8 cellular contexts compared by ENCODE assay signal in genomic region chr13:57629821-57630235, GRCh38. TPM values are rescaled to one million over a fixed set of nuclear protein-coding genes. Genes with fewer than 3 reads are reported as not detected.
DNase-seq lines count a peak whose midpoint lies in the region; ATAC-seq and TF ChIP-seq lines count a peak whose summit lies in the region.

No MANE protein-coding gene starts in this region.

- no peak overlapping the region for H3K27ac Mint-ChIP-seq in activated CD8-positive, alpha-beta memory T cell treated with anti-CD3 and anti-CD28 coated beads, Interleukin-2, amount 10 ng/mL, durations not matched to agents 7 days and 5 days

- CTCF ChIA-PET in activated CD8-positive, alpha-beta memory T cell treated with anti-CD3 and anti-CD28 coated beads, Interleukin-2, amount 10 ng/mL, durations not matched to agents 7 days and 5 days (lab: Charles Lee): no interaction called here

- H3K36me3 ChIP-seq in GM06990 (ENCODE audit: control insufficient read depth, insufficient read depth, low read length) (no peaks in the 10 kb centered on the region), MG63 (no peaks in the 10 kb centered on the region), mucosa of descending colon (ENCODE audit: low read depth) (no peaks in the 10 kb centered on the region)

- no peak for TF ChIP-seq CTCF in GM06990 (IDR thresholded peaks at IDR 0.05; ENCODE audit: insufficient read depth, low read length, poor library complexity, severe bottlenecking)
- no peak for TF ChIP-seq CTCF in mucosa of descending colon (IDR thresholded peaks at IDR 0.05)

- peak overlapping the region; percentile 68 for H3K27ac ChIP-seq in temporal lobe (ENCODE audit: low read depth, low read length)

- ATAC-seq in activated CD8-positive, alpha-beta memory T cell treated with anti-CD3 and anti-CD28 coated beads, Interleukin-2, amount 10 ng/mL, durations not matched to agents 7 days and 5 days: peak; percentile 45
- ATAC-seq in mucosa of descending colon (peak; percentile 27), GM21360 (IDR thresholded peaks at IDR 0.05; ENCODE audit: unreplicated experiment) (no peak)

- peaks cover 66% of the 10 kb centered on the region for H3K27me3 Mint-ChIP-seq in activated CD8-positive, alpha-beta memory T cell treated with anti-CD3 and anti-CD28 coated beads, Interleukin-2, amount 10 ng/mL, durations not matched to agents 7 days and 5 days

- H3K4me1 Mint-ChIP-seq in activated CD8-positive, alpha-beta memory T cell treated with anti-CD3 and anti-CD28 coated beads, Interleukin-2, amount 10 ng/mL, durations not matched to agents 7 days and 5 days: peaks cover 17% of the 10 kb centered on the region

- peak; percentile 37 for DNase-seq in GM06990 (ENCODE audit: extremely low read depth, insufficient read length)
- peak; percentile 42 for DNase-seq in MG63
- DNase-seq in activated CD8-positive, alpha-beta memory T cell treated with anti-CD3 and anti-CD28 coated beads, Interleukin-2, amount 10 ng/mL, durations not matched to agents 7 days and 5 days: peak; percentile 39
- DNase-seq in fibroblast of gingiva (ENCODE audit: low read depth): peak; percentile 40
- DNase-seq in mucosa of descending colon: peak; percentile 38 to 49 (median 49)
- no peak for DNase-seq in SW480 (ENCODE audit: low spot score)

- H3K36me3 Mint-ChIP-seq in activated CD8-positive, alpha-beta memory T cell treated with anti-CD3 and anti-CD28 coated beads, Interleukin-2, amount 10 ng/mL, durations not matched to agents 7 days and 5 days: peaks cover 13% of the 10 kb centered on the region

- H3K4me3 ChIP-seq in GM06990 (replicated peaks; ENCODE audit: low read depth, low read length): no peak overlapping the region
- H3K4me3 ChIP-seq in MG63: no peak overlapping the region
- H3K4me3 ChIP-seq in mucosa of descending colon: no peak overlapping the region

- H3K9me3 Mint-ChIP-seq in activated CD8-positive, alpha-beta memory T cell treated with anti-CD3 and anti-CD28 coated beads, Interleukin-2, amount 10 ng/mL, durations not matched to agents 7 days and 5 days (ENCODE audit: low read depth): no peaks in the 10 kb centered on the region

- intact Hi-C loops in mucosa of descending colon (cut with DNase I, micrococcal nuclease): no loop called here

- H3K9me3 ChIP-seq in MG63 (no peaks in the 10 kb centered on the region), mucosa of descending colon (peaks cover 14% of the 10 kb centered on the region)

- H3K4me1 ChIP-seq in mucosa of descending colon (ENCODE audit: low read depth): peaks cover 6% of the 10 kb centered on the region

- no peaks in the 10 kb centered on the region for H3K27me3 ChIP-seq in GM06990 (replicated peaks; ENCODE audit: control insufficient read depth, insufficient read depth, low read length)
- peaks cover 43% of the 10 kb centered on the region for H3K27me3 ChIP-seq in MG63

- no peak overlapping the region for H3K4me3 Mint-ChIP-seq in activated CD8-positive, alpha-beta memory T cell treated with anti-CD3 and anti-CD28 coated beads, Interleukin-2, amount 10 ng/mL, durations not matched to agents 7 days and 5 days

RNA-seq across cellular contexts. Expression of gene PCDH17, which starts 1.7 kb away (rescaled TPM):
- total RNA-seq in MG63 (2014; rRNA removed; shearing (Covaris generic); ENCODE audit: low replicate concordance): not detected in 2 replicates
- total RNA-seq in activated CD8-positive, alpha-beta memory T cell treated with anti-CD3 and anti-CD28 coated beads, Interleukin-2, amount 10 ng/mL, durations not matched to agents 7 days and 5 days: not detected
- 1 to 10 TPM in 2 of 3 donors, under 1 TPM in 1; 0.93 to 4.8 (median 1.1) TPM for total RNA-seq in mucosa of descending colon
- total RNA-seq in temporal lobe: 84.8 TPM

Comparison
In these comparisons a context has a peak if more than half of its experiments do, and no peak if none do; other contexts are left out.
1. RNA of gene PCDH17, which starts 1.7 kb away (total RNA-seq): 84.8 TPM in temporal lobe (single experiment); 0.93 to 4.8 TPM in mucosa of descending colon, not detected in activated CD8-positive, alpha-beta memory T cell treated with anti-CD3 and anti-CD28 coated beads, Interleukin-2, amount 10 ng/mL, durations not matched to agents 7 days and 5 days and not detected in MG63; every median in the first group is over 10 times any median in the second.